Comparison of ENCODE assay signal across 9 cellular contexts in genomic region chr17:75981019-75981615, GRCh38. TPM values are rescaled to one million over a fixed set of nuclear protein-coding genes. Genes with fewer than 3 reads are reported as not detected.
DNase-seq lines count a peak whose midpoint lies in the region; ATAC-seq, FAIRE-seq and TF ChIP-seq lines count a peak whose summit lies in the region.
"Had no signal": no experiment of that assay in that cellular context is flagged by ENCODE, and none has a peak within 500 bp of the region (broad histone marks: within the 10 kb centered on the region; RNA-seq: fewer than 3 reads in every experiment).

No MANE protein-coding gene starts in this region.

- H3F3A ChIP-seq in GM23248 (ENCODE audit: insufficient read depth), result peaks cover 43% of the 10 kb centered on the region

- no peak for FAIRE-seq in A549 (lab: Jason Lieb, UNC)
- no peak for FAIRE-seq in urothelium cell line (lab: Jason Lieb, UNC)

- WGBS in A549 (ENCODE audit: missing lambda C conversion rate), result 94% methylated on average over 7 of the region's 7 CpGs
- whole genome bisulfite sequencing in GM23248 (ENCODE audit: low coverage in 1 of 2, low lambda C conversion rate in 2 of 2, missing lambda C conversion rate in 2 of 2), 2 experiments, result 30 to 32% methylated on average over 7 of the region's 7 CpGs

- H3K4me3 Mint-ChIP-seq in naive B cell, result peak overlapping the region; percentile 59 to 100 (median 98)

- no peaks in the 10 kb centered on the region for H3K27me3 Mint-ChIP-seq in naive B cell

- POLR2A ChIA-PET in A549 (lab: Yijun Ruan, JAX), result no interaction called here

- in situ Hi-C loops in GM23248 (cut with MboI), result no loop called here

- H4K20me1 ChIP-seq in GM23248 (ENCODE audit: insufficient read depth), result no peaks in the 10 kb centered on the region

- H3K9me3 Mint-ChIP-seq in naive B cell, result no peaks in the 10 kb centered on the region

- H3K36me3 Mint-ChIP-seq in naive B cell, result peaks cover 0 to 6% of the 10 kb centered on the region in 2 donors

- H3K4me2 ChIP-seq in A549, result peak overlapping the region; percentile 82; the same call in 1 of the 3 replicates
- peak overlapping the region; percentile 90 for H3K4me2 ChIP-seq in GM23248 (ENCODE audit: unreplicated experiment)

- no peak for TF ChIP-seq EP300 in A549 (IDR thresholded peaks at IDR 0.05)

- peak overlapping the region in 5 of 6 donors; percentile 96 to 100 (median 99) for H3K27ac Mint-ChIP-seq in naive B cell

- H3K27me3 ChIP-seq in GM23248 (replicated peaks; ENCODE audit: insufficient read depth) (no peaks in the 10 kb centered on the region), adipocyte (replicated peaks; ENCODE audit: control insufficient read depth, insufficient read depth, low read length) (no peaks in the 10 kb centered on the region)

- H3K4me3 ChIP-seq in A549, result no peak overlapping the region
- peak overlapping the region; percentile 88; the same call in 1 of the 2 replicates for H3K4me3 ChIP-seq in GM23248
- H3K4me3 ChIP-seq in adipocyte (ENCODE audit: low read length), result peak overlapping the region; percentile 100

- peak overlapping the region; percentile 39 for H2AFZ ChIP-seq in GM23248

- no peak for TF ChIP-seq RAD21 in A549 (conservative IDR thresholded peaks at IDR 0.05 in 1 of 2, IDR thresholded peaks at IDR 0.05 in 1 of 2)

- no peaks in the 10 kb centered on the region for H3K36me3 ChIP-seq in GM23248 (ENCODE audit: low read depth)
- H3K36me3 ChIP-seq in adipocyte (ENCODE audit: control insufficient read depth, insufficient read depth, low read length, severe bottlenecking), result peaks cover 5% of the 10 kb centered on the region

- no peak for TF ChIP-seq POLR2A in A549 (IDR thresholded peaks at IDR 0.05; ENCODE audit: low read length)

- DNase-seq in A549 (ENCODE audit: low read depth in 1 of 2, low spot score in 1 of 2) (no peak), GM23248 (peak; percentile 32), adipocyte (ENCODE audit: low read depth) (no peak), naive B cell (no peak), HuH-7.5 (ENCODE audit: low spot score) (no peak), GM19238 (ENCODE audit: insufficient read length, low spot score) (no peak), urothelium cell line (ENCODE audit: low spot score) (no peak), DMS79 (lab: John Stamatoyannopoulos, UW) (no peak)
- DNase-seq: MM.1S had no signal

- peaks cover 39% of the 10 kb centered on the region for H3K79me2 ChIP-seq in GM23248 (ENCODE audit: insufficient read depth)

- CTCF ChIA-PET in A549 (lab: Yijun Ruan, JAX), result interaction anchor here (0.7 to 1.9 kb wide), 10 partner anchors 8 to 299 kb away, joined by 3 to 7 read pairs (median 4); partner anchors contain the start of gene MRPL38

- H3K9me2 ChIP-seq in GM23248 (ENCODE audit: insufficient read depth), result no peaks in the 10 kb centered on the region

- H3K4me1 ChIP-seq in A549, result peaks cover 38% of the 10 kb centered on the region; the same call in 2 of the 3 replicates
- peaks cover 48% of the 10 kb centered on the region for H3K4me1 ChIP-seq in GM23248 (ENCODE audit: insufficient read depth)
- H3K4me1 ChIP-seq in adipocyte (ENCODE audit: control insufficient read depth, insufficient read depth, low read length), result peaks cover 63% of the 10 kb centered on the region

- ATAC-seq in A549 (no peak), naive B cell (ENCODE audit: low read depth in 2 of 2) (no peak)

- no peaks in the 10 kb centered on the region for H3K9me3 ChIP-seq in A549
- no peaks in the 10 kb centered on the region for H3K9me3 ChIP-seq in GM23248 (ENCODE audit: low read depth)
- no peaks in the 10 kb centered on the region for H3K9me3 ChIP-seq in adipocyte (ENCODE audit: control insufficient read depth, low read length)

- H3K27ac ChIP-seq in A549, result no peak overlapping the region
- H3K27ac ChIP-seq in GM23248, result peak overlapping the region; percentile 99

- H3K4me1 Mint-ChIP-seq in naive B cell, result peaks cover 15 to 42% (median 30%) of the 10 kb centered on the region in 3 donors

- H3K9ac ChIP-seq in GM23248 (peak overlapping the region; percentile 95), adipocyte (ENCODE audit: low read length) (peak overlapping the region; percentile 99)

- TF ChIP-seq CTCF in A549 (IDR thresholded peaks at IDR 0.05), result no peak

TF ChIP-seq in A549, 52 proteins besides CTCF, POLR2A, EP300 and RAD21:
- TF ChIP-seq JUNB (IDR thresholded peaks at IDR 0.05), result no peak
- TF ChIP-seq MAZ (IDR thresholded peaks at IDR 0.05; ENCODE audit: borderline replicate concordance, low read depth, low read length), result no peak
- TF ChIP-seq MAFK (IDR thresholded peaks at IDR 0.05; ENCODE audit: partially characterized antibody), result peak; percentile 35

RNA-seq across cellular contexts. Expression of gene TEN1, which starts 2.1 kb away (rescaled TPM):
- polyA plus RNA-seq in A549 (2011; rRNA removed), result 11.8 TPM in 2 replicates
- 22.1 and 25.8 TPM in 2 replicates for polyA plus RNA-seq in A549 (2012; cell fraction: cytosol; rRNA removed)
- polyA plus RNA-seq in A549 (2012; cell fraction: nucleus; rRNA removed), result 45.2 and 46.8 TPM in 2 replicates
- 15.7 to 16.7 TPM (median 15.9 TPM) in 3 replicates for polyA plus RNA-seq in A549 (2017; fragmentation: RNase III; extraction: RNeasy Plus Mini Kit Qiagen cat#74134 plus additional on column Dnase treatment)
- polyA minus RNA-seq in A549 (2011; rRNA and poly(A)+ RNA removed), result 12.9 and 14.4 TPM in 2 replicates
- total RNA-seq in GM23248 (2014; rRNA removed; shearing (Covaris generic)), result 18.2 and 19.5 TPM in 2 replicates
- 21.2 and 23.1 TPM in 2 replicates for polyA plus RNA-seq in GM23248 (2016; fragmentation: Nextera tagmentation; extraction: Ambion mirVana)
- polyA plus RNA-seq in naive B cell (ENCODE audit: low read depth in 6 of 6), result 10 to 100 TPM; 24.4 to 62.0 (median 31.3) TPM

RNA-seq across cellular contexts. Expression of gene ACOX1, which starts 2.2 kb away (rescaled TPM):
- polyA plus RNA-seq in A549 (2011; rRNA removed) (31.1 and 34.3 TPM in 2 replicates), A549 (2017; fragmentation: RNase III; extraction: RNeasy Plus Mini Kit Qiagen cat#74134 plus additional on column Dnase treatment) (16.0 to 17.9 TPM (median 17.2 TPM) in 3 replicates), GM23248 (2016; fragmentation: Nextera tagmentation; extraction: Ambion mirVana) (17.4 and 20.5 TPM in 2 replicates), naive B cell (ENCODE audit: low read depth in 6 of 6) (10 to 100 TPM in 3 of 6 donors, 1 to 10 TPM in 3; 6.4 to 15.5 (median 10.6) TPM)
- 10.4 and 14.4 TPM in 2 replicates for polyA plus RNA-seq in A549 (2012; cell fraction: cytosol; rRNA removed)
- polyA plus RNA-seq in A549 (2012; cell fraction: nucleus; rRNA removed), result 14.9 and 17.1 TPM in 2 replicates
- polyA minus RNA-seq in A549 (2011; rRNA and poly(A)+ RNA removed), result 101 and 107 TPM in 2 replicates
- 27.6 and 36.3 TPM in 2 replicates for total RNA-seq in GM23248 (2014; rRNA removed; shearing (Covaris generic))

RNA-seq across cellular contexts. Expression of gene CDK3, which starts 19.5 kb away (rescaled TPM):
- polyA plus RNA-seq in A549 (2011; rRNA removed) (5.5 and 8.6 TPM in 2 replicates), A549 (2017; fragmentation: RNase III; extraction: RNeasy Plus Mini Kit Qiagen cat#74134 plus additional on column Dnase treatment) (4.7 to 5.2 TPM (median 5.1 TPM) in 3 replicates), GM23248 (2016; fragmentation: Nextera tagmentation; extraction: Ambion mirVana) (1.9 and 2.0 TPM in 2 replicates), naive B cell (ENCODE audit: low read depth in 6 of 6) (1 to 10 TPM in 1 of 6 donors, under 1 TPM in 3, not detected in 2; 0.66 to 5.9 (median 0.76) TPM)
- 7.9 and 9.5 TPM in 2 replicates for polyA plus RNA-seq in A549 (2012; cell fraction: cytosol; rRNA removed)
- 68.8 and 71.9 TPM in 2 replicates for polyA plus RNA-seq in A549 (2012; cell fraction: nucleus; rRNA removed)
- polyA minus RNA-seq in A549 (2011; rRNA and poly(A)+ RNA removed), result 1.0 and 3.3 TPM in 2 replicates
- total RNA-seq in GM23248 (2014; rRNA removed; shearing (Covaris generic)), result 0.43 and 1.5 TPM in 2 replicates

RNA-seq across cellular contexts. Expression of gene FBF1, which starts 40.3 kb away (rescaled TPM):
- polyA plus RNA-seq in A549 (2011; rRNA removed) (7.9 and 8.5 TPM in 2 replicates), A549 (2017; fragmentation: RNase III; extraction: RNeasy Plus Mini Kit Qiagen cat#74134 plus additional on column Dnase treatment) (14.6 to 17.8 TPM (median 17.3 TPM) in 3 replicates), GM23248 (2016; fragmentation: Nextera tagmentation; extraction: Ambion mirVana) (4.3 TPM in 2 replicates), naive B cell (ENCODE audit: low read depth in 6 of 6) (1 to 10 TPM; 1.5 to 5.0 (median 2.9) TPM)
- polyA plus RNA-seq in A549 (2012; cell fraction: cytosol; rRNA removed), result 20.6 and 24.2 TPM in 2 replicates
- polyA plus RNA-seq in A549 (2012; cell fraction: nucleus; rRNA removed), result 113 and 149 TPM in 2 replicates
- polyA minus RNA-seq in A549 (2011; rRNA and poly(A)+ RNA removed), result 14.7 and 15.0 TPM in 2 replicates
- total RNA-seq in GM23248 (2014; rRNA removed; shearing (Covaris generic)), result 8.3 and 16.6 TPM in 2 replicates

RNA-seq across cellular contexts. Expression of gene EVPL, which starts 46.0 kb away (rescaled TPM):
- polyA plus RNA-seq in A549 (2011; rRNA removed), result 4.0 and 4.1 TPM in 2 replicates
- 9.5 and 11.2 TPM in 2 replicates for polyA plus RNA-seq in A549 (2012; cell fraction: cytosol; rRNA removed)
- polyA plus RNA-seq in A549 (2012; cell fraction: nucleus; rRNA removed), result 44.4 and 69.3 TPM in 2 replicates
- polyA plus RNA-seq in A549 (2017; fragmentation: RNase III; extraction: RNeasy Plus Mini Kit Qiagen cat#74134 plus additional on column Dnase treatment), result 11.2 to 14.6 TPM (median 13.9 TPM) in 3 replicates
- polyA minus RNA-seq in A549 (2011; rRNA and poly(A)+ RNA removed), result 2.5 and 4.9 TPM in 2 replicates
- not detected in 2 replicates for total RNA-seq in GM23248 (2014; rRNA removed; shearing (Covaris generic))
- polyA plus RNA-seq in GM23248 (2016; fragmentation: Nextera tagmentation; extraction: Ambion mirVana), result not detected in 2 replicates
- not detected for polyA plus RNA-seq in naive B cell (ENCODE audit: low read depth in 6 of 6)
